ENCODE assay signal across 6 cellular contexts in the genomic region with DNA sequence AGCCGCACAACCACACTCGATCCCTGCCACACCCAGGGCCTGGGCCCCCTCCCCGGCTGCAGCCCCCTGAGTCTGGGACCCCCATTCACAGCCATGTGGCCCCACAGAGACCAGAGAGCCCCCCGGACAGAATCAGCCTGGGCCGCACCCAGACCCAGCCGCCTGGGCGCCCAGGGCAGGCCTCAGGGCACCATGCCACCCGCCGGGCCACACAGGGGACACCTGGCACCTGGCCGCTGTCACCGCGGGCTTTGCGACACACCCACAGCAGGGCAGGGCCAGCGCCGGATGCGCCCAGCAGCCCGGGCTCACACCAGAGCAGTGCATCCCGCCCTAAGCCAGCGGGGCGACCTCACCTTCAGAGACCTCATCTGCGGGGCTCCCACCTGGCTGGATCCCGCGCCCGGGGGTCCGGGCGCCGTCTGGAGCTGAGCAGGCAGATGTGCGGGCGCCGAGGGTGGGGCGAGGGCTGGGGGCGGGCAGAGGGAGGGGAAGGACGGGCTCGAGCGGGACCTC. TPM values are rescaled to one million over a fixed set of nuclear protein-coding genes. Genes with fewer than 3 reads are reported as not detected.
DNase-seq lines count a peak whose midpoint lies in the region; FAIRE-seq and TF ChIP-seq lines count a peak whose summit lies in the region.

No MANE protein-coding gene starts in this region.

- H3K4me3 ChIP-seq in astrocyte (ENCODE audit: insufficient read depth, low read depth, low read length) (peak overlapping the region; percentile 64), neuronal stem cell (ENCODE audit: low read length in 2 of 2) (peak overlapping the region in 1 of 2 donors; percentile 65)

- no peaks in the 10 kb centered on the region for H3K27me3 ChIP-seq in astrocyte (ENCODE audit: insufficient read depth, low read length)
- peaks cover 3 to 29% (median 28%) of the 10 kb centered on the region in 3 experiments for H3K27me3 ChIP-seq in neuronal stem cell (ENCODE audit: control insufficient read depth in 3 of 3, insufficient read depth in 3 of 3, low read depth in 1 of 3, low read length in 3 of 3)

- TF ChIP-seq CTCF in astrocyte (IDR thresholded peaks at IDR 0.05; ENCODE audit: insufficient read depth, low read depth, low read length), result no peak

- no peak overlapping the region for H4K91ac ChIP-seq in neuronal stem cell (ENCODE audit: low read depth, low read length, poor library complexity)

- no peak overlapping the region for H2BK12ac ChIP-seq in neuronal stem cell (ENCODE audit: low read length)

- H2AK5ac ChIP-seq in neuronal stem cell (ENCODE audit: low read depth, low read length), result peak overlapping the region; percentile 37

- H3K4me1 ChIP-seq in astrocyte (ENCODE audit: insufficient read depth, low read length) (peaks cover 28% of the 10 kb centered on the region), neuronal stem cell (ENCODE audit: control insufficient read depth in 2 of 2, insufficient read depth in 1 of 2, low read depth in 1 of 2, low read length in 2 of 2) (peaks cover 5 to 18% of the 10 kb centered on the region in 2 donors)

- peak overlapping the region; percentile 73 for H3K23ac ChIP-seq in neuronal stem cell (ENCODE audit: low read depth, low read length, poor library complexity)

- H4K20me1 ChIP-seq in astrocyte (ENCODE audit: insufficient read depth, low read length), result peaks cover 14% of the 10 kb centered on the region

- no peak overlapping the region for H3K4me3 Mint-ChIP-seq in astrocyte (ENCODE audit: unreplicated experiment)

- H2BK120ac ChIP-seq in neuronal stem cell (ENCODE audit: low read depth, low read length), result no peak overlapping the region

- H2AFZ ChIP-seq in astrocyte (ENCODE audit: low read depth, low read length) (peak overlapping the region; percentile 80), neuronal stem cell (ENCODE audit: low read length) (peak overlapping the region; percentile 74)

- peaks cover 3% of the 10 kb centered on the region for H3K36me3 Mint-ChIP-seq in astrocyte (ENCODE audit: low read depth, unreplicated experiment)

- TF ChIP-seq RAD21 in Ishikawa (IDR thresholded peaks at IDR 0.05; ENCODE audit: low read depth), result peak; percentile 3; the same call in 1 of the 2 replicates

- H2BK15ac ChIP-seq in neuronal stem cell (ENCODE audit: low read length), result peak overlapping the region; percentile 55

- FAIRE-seq in astrocyte (lab: Jason Lieb, UNC), result no peak

- no peaks in the 10 kb centered on the region for H3K36me3 ChIP-seq in astrocyte (ENCODE audit: insufficient read depth, low read length)
- H3K36me3 ChIP-seq in neuronal stem cell (replicated peaks in 1 of 2; ENCODE audit: control insufficient read depth in 2 of 2, insufficient read depth in 2 of 2, low read length in 2 of 2), result peaks cover 2 to 14% of the 10 kb centered on the region in 2 donors

- no peak overlapping the region for H3K4ac ChIP-seq in neuronal stem cell (ENCODE audit: low read length)

- DNase-seq in astrocyte (ENCODE audit: low read depth) (no peak), neuronal stem cell (ENCODE audit: low spot score) (no peak), MV-4-11 (lab: John Stamatoyannopoulos, UW) (no peak), NK-92 (lab: John Stamatoyannopoulos, UW; ENCODE audit: unreplicated experiment) (no peak), anterior cingulate cortex (lab: John Stamatoyannopoulos, UW) (no peak)

- H3K9me3 Mint-ChIP-seq in astrocyte (ENCODE audit: unreplicated experiment), result no peaks in the 10 kb centered on the region

- peak overlapping the region; percentile 58 for H3K9ac ChIP-seq in astrocyte (ENCODE audit: low read length)
- H3K9ac ChIP-seq in neuronal stem cell (ENCODE audit: low read depth, low read length, poor library complexity), result peak overlapping the region; percentile 70

- peaks cover 7% of the 10 kb centered on the region for H3K4me1 Mint-ChIP-seq in astrocyte (ENCODE audit: low read depth, unreplicated experiment)

- no peak overlapping the region for H3K27ac ChIP-seq in astrocyte (ENCODE audit: low read depth, low read length)
- H3K27ac ChIP-seq in neuronal stem cell (replicated peaks; ENCODE audit: low read length), result no peak overlapping the region

- H3K9me3 ChIP-seq in astrocyte (ENCODE audit: insufficient read depth, low read depth, low read length) (no peaks in the 10 kb centered on the region), neuronal stem cell (replicated peaks in 1 of 2; ENCODE audit: control insufficient read depth in 2 of 2, insufficient read depth in 1 of 2, low read depth in 1 of 2, low read length in 2 of 2) (no peaks in the 10 kb centered on the region)

- H3K27me3 Mint-ChIP-seq in astrocyte (ENCODE audit: low read depth, unreplicated experiment), result peaks cover 6% of the 10 kb centered on the region

- H3K79me2 ChIP-seq in astrocyte (ENCODE audit: insufficient read depth, low read length), result no peaks in the 10 kb centered on the region

- no peak for TF ChIP-seq EP300 in Ishikawa (IDR thresholded peaks at IDR 0.05; ENCODE audit: borderline replicate concordance)

- H4K8ac ChIP-seq in neuronal stem cell (ENCODE audit: low read depth, low read length), result no peak overlapping the region

- no peak overlapping the region for H3K14ac ChIP-seq in neuronal stem cell (ENCODE audit: low read length)

- H3K4me2 ChIP-seq in astrocyte (ENCODE audit: low read length) (peak overlapping the region; percentile 84), neuronal stem cell (ENCODE audit: insufficient read depth, low read length, poor library complexity, severe bottlenecking) (peak overlapping the region; percentile 54)

- H3K18ac ChIP-seq in neuronal stem cell (ENCODE audit: low read length), result peak overlapping the region; percentile 95

- no peaks in the 10 kb centered on the region for H3K79me1 ChIP-seq in neuronal stem cell (ENCODE audit: low read depth, low read length)

- H3K27ac Mint-ChIP-seq in astrocyte (ENCODE audit: unreplicated experiment), result no peak overlapping the region

- peak overlapping the region; percentile 90 for H2BK5ac ChIP-seq in neuronal stem cell (ENCODE audit: low read length)

- no CpG with 5 or more reads among the region's 35 CpGs for WGBS in neuronal stem cell (ENCODE audit: extremely low coverage in 2 of 2, insufficient read length in 2 of 2, insufficient replicate concordance in 1 of 2), 2 donors

TF ChIP-seq in Ishikawa, 13 proteins besides CTCF, POLR2A, EP300 and RAD21:
- TF ChIP-seq EGR1 (IDR thresholded peaks at IDR 0.05) (no peak), MAX (IDR thresholded peaks at IDR 0.05) (peak; percentile 39), NFIC (IDR thresholded peaks at IDR 0.05) (peak; percentile 72), ZBTB7A (IDR thresholded peaks at IDR 0.05; ENCODE audit: low read depth) (peak; percentile 54; the same call in 1 of the 2 replicates), TCF12 (IDR thresholded peaks at IDR 0.05; ENCODE audit: low read depth) (0 out of 2 replicates have a peak, but pooled peaks have one; percentile 28)

RNA-seq across cellular contexts. Expression of gene TBXA2R, which starts 0.4 kb away (rescaled TPM):
- total RNA-seq in astrocyte, result 0.31 and 0.39 TPM in 2 replicates
- 0.11 TPM for polyA plus RNA-seq in neuronal stem cell (2013, experiment 1 of 2)
- 0.12 TPM for polyA plus RNA-seq in neuronal stem cell (2013, experiment 2 of 2)

RNA-seq across cellular contexts. Expression of gene CACTIN, which starts 20.4 kb away (rescaled TPM):
- total RNA-seq in astrocyte, result 22.0 and 26.7 TPM in 2 replicates
- polyA plus RNA-seq in neuronal stem cell (2013, experiment 1 of 2), result 23.9 TPM
- 25.3 TPM for polyA plus RNA-seq in neuronal stem cell (2013, experiment 2 of 2)

RNA-seq across cellular contexts. Expression of gene GIPC3, which starts 21.0 kb away (rescaled TPM):
- 0.09 and 0.10 TPM in 2 replicates for total RNA-seq in astrocyte
- 0.46 TPM for polyA plus RNA-seq in neuronal stem cell (2013, experiment 1 of 2)
- 0.47 TPM for polyA plus RNA-seq in neuronal stem cell (2013, experiment 2 of 2)

RNA-seq across cellular contexts. Expression of gene HMG20B, which starts 33.5 kb away (rescaled TPM):
- 55.9 and 63.8 TPM in 2 replicates for total RNA-seq in astrocyte
- polyA plus RNA-seq in neuronal stem cell (2013, experiment 1 of 2), result 76.9 TPM
- 73.8 TPM for polyA plus RNA-seq in neuronal stem cell (2013, experiment 2 of 2)

RNA-seq across cellular contexts. Expression of gene MFSD12, which starts 48.8 kb away (rescaled TPM):
- total RNA-seq in astrocyte, result 181 and 201 TPM in 2 replicates
- polyA plus RNA-seq in neuronal stem cell (2013, experiment 1 of 2), result 27.9 TPM
- 25.3 TPM for polyA plus RNA-seq in neuronal stem cell (2013, experiment 2 of 2)
